20 cellular contexts compared by ENCODE assay signal in genomic region chr20:19647992-19648391, GRCh38.
"Had no signal": no experiment of that assay in that cellular context is flagged by ENCODE, and none has a peak within 500 bp of the region (broad histone marks: within the 10 kb centered on the region; RNA-seq: fewer than 3 reads in every experiment).

No MANE protein-coding gene starts in this region.

- H3K4me3 ChIP-seq: esophagus squamous epithelium, mucosa of descending colon, neural progenitor cell, prostate gland, skin epidermis, thoracic aorta had no signal

- H3K27ac Mint-ChIP-seq: activated CD4-positive, alpha-beta memory T cell treated with anti-CD3 and anti-CD28 coated beads for 36 hours; activated CD8-positive, alpha-beta memory T cell treated with anti-CD3 and anti-CD28 coated beads, Interleukin-2, amount 10 ng/mL, durations not matched to agents 7 days and 5 days; activated naive CD8-positive, alpha-beta T cell; dendritic cell treated with granulocyte-macrophage colony-stimulating factor and Interleukin-4, amounts not matched to agents 40 ng/mL and 50 ng/mL, for 4 days; memory B cell; naive B cell; neural progenitor cell had no signal

- H3K36me3 Mint-ChIP-seq: activated CD4-positive, alpha-beta memory T cell treated with anti-CD3 and anti-CD28 coated beads for 36 hours; activated CD8-positive, alpha-beta memory T cell treated with anti-CD3 and anti-CD28 coated beads, Interleukin-2, amount 10 ng/mL, durations not matched to agents 7 days and 5 days; activated naive CD8-positive, alpha-beta T cell; immature natural killer cell; naive B cell; neural progenitor cell had no signal

- H3K4me1 ChIP-seq: esophagus squamous epithelium, neural progenitor cell, prostate gland had no signal

- H2AFZ ChIP-seq: neural progenitor cell had no signal

- H3K9ac ChIP-seq: neural progenitor cell had no signal

- H3K36me3 ChIP-seq: esophagus squamous epithelium, neural progenitor cell, prostate gland, thoracic aorta had no signal

- DNase-seq: activated CD4-positive, alpha-beta memory T cell treated with anti-CD3 and anti-CD28 coated beads for 36 hours; activated CD4-positive, alpha-beta T cell treated with anti-CD3 and anti-CD28 coated beads for 4 hours; activated CD8-positive, alpha-beta memory T cell treated with anti-CD3 and anti-CD28 coated beads, Interleukin-2, amount 10 ng/mL, durations not matched to agents 7 days and 5 days; effector CD8-positive, alpha-beta T cell; esophagus squamous epithelium; immature natural killer cell; mucosa of descending colon; naive B cell; right cardiac atrium; stimulated activated CD4-positive, alpha-beta T cell treated with anti-CD3 and anti-CD28 coated beads, Interleukin-4, amount 100 ng/mL, for 1 hour; T-helper 2 cell had no signal

- H3K27me3 ChIP-seq: esophagus squamous epithelium, neural progenitor cell had no signal

- FAIRE-seq: bronchial epithelial cell, endothelial cell of umbilical vein had no signal

- H3K4me2 ChIP-seq: neural progenitor cell had no signal

- H3K9me3 Mint-ChIP-seq: activated CD4-positive, alpha-beta memory T cell treated with anti-CD3 and anti-CD28 coated beads for 36 hours; neural progenitor cell had no signal

- H3K4me1 Mint-ChIP-seq: activated CD8-positive, alpha-beta memory T cell treated with anti-CD3 and anti-CD28 coated beads, Interleukin-2, amount 10 ng/mL, durations not matched to agents 7 days and 5 days; immature natural killer cell; memory B cell; neural progenitor cell had no signal

- H3K27me3 Mint-ChIP-seq: activated naive CD8-positive, alpha-beta T cell; dendritic cell treated with granulocyte-macrophage colony-stimulating factor and Interleukin-4, amounts not matched to agents 40 ng/mL and 50 ng/mL, for 4 days had no signal

- H3K9me3 ChIP-seq: mucosa of descending colon, prostate gland, thoracic aorta had no signal

- ATAC-seq: activated CD8-positive, alpha-beta memory T cell treated with anti-CD3 and anti-CD28 coated beads, Interleukin-2, amount 10 ng/mL, durations not matched to agents 7 days and 5 days; mucosa of descending colon; right cardiac atrium had no signal

- H3K27ac ChIP-seq: esophagus squamous epithelium, neural progenitor cell, prostate gland, skin epidermis, thoracic aorta had no signal

- H3K4me3 Mint-ChIP-seq: activated CD4-positive, alpha-beta memory T cell treated with anti-CD3 and anti-CD28 coated beads for 36 hours; activated CD8-positive, alpha-beta memory T cell treated with anti-CD3 and anti-CD28 coated beads, Interleukin-2, amount 10 ng/mL, durations not matched to agents 7 days and 5 days; activated naive CD8-positive, alpha-beta T cell; dendritic cell treated with granulocyte-macrophage colony-stimulating factor and Interleukin-4, amounts not matched to agents 40 ng/mL and 50 ng/mL, for 4 days; immature natural killer cell; memory B cell; naive B cell; neural progenitor cell had no signal
